Comparison of ENCODE assay signal across 13 cellular contexts in the genomic region with DNA sequence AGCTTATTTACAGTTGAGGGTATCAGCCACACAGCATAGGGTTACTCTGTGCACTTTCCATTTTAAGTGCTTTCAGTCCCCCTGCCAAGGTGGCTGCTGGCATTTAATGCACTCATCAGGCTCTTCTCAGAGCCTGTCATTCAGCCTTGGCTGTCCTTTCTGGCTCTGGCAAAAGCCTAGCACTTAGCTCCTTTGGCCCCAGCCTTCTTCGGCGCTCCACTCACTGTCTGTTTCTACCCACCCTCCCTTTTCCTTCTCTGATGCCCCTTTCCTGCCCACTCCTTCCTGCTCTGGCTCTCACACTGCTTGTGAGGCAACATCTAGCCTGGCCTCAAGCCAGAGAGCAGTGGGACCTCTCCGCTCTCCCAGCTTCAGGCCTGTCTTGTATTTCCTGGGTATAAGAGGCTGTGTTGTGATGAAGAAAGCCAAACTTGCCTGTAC.
DNase-seq lines count a peak whose midpoint lies in the region; ATAC-seq, FAIRE-seq and TF ChIP-seq lines count a peak whose summit lies in the region.
"Had no signal": no experiment of that assay in that cellular context is flagged by ENCODE, and none has a peak within 500 bp of the region (broad histone marks: within the 10 kb centered on the region; RNA-seq: fewer than 3 reads in every experiment).

No MANE protein-coding gene starts in this region.

- H3K4me2 ChIP-seq in MM.1S (ENCODE audit: low read depth, low read length), result no peak overlapping the region

- H3K9me3 Mint-ChIP-seq in nephron progenitor cell, result no peaks in the 10 kb centered on the region
- H3K9me3 Mint-ChIP-seq: T-helper 2 cell treated with Interferon-gamma antibody and Interleukin-4, amounts not matched to agents 5 μg/mL and 100 μg/mL, for 36 hours had no signal

- POLR2A ChIA-PET in GM10248 (lab: Yijun Ruan, JAX), result no interaction called here

- DNase-seq in MM.1S, result peak; percentile 46
- DNase-seq in cardiac fibroblast (ENCODE audit: low read depth in 2 of 2), result peak; percentile 45 to 95
- peak; percentile 79 for DNase-seq in lower lobe of right lung
- DNase-seq in urothelium cell line (ENCODE audit: low spot score), result no peak
- DNase-seq in nephron progenitor cell, result no peak
- DNase-seq in GM10248 (ENCODE audit: extremely low spot score), result no peak
- DNase-seq in NCI-H446 treated with DMSO at 0.1 percent for 48 hours (lab: John Stamatoyannopoulos, UW), result no peak
- DNase-seq: BE2C; stimulated activated CD4-positive, alpha-beta T cell treated with anti-CD3 and anti-CD28 coated beads, Interleukin-4, amount 100 ng/mL, for 1 hour had no signal

- FAIRE-seq in urothelium cell line (lab: Jason Lieb, UNC), result no peak
- FAIRE-seq: GM18507 had no signal

- peaks cover 25% of the 10 kb centered on the region for H3K4me1 Mint-ChIP-seq in nephron progenitor cell

- H3K79me2 ChIP-seq in ACC112 (ENCODE audit: control insufficient read depth, insufficient read depth, low read length, unreplicated experiment) (no peaks in the 10 kb centered on the region), MM.1S (ENCODE audit: low read length) (no peaks in the 10 kb centered on the region)

- H3K4me1 ChIP-seq in ACC112 (ENCODE audit: control insufficient read depth, insufficient read depth, low read length, unreplicated experiment), result peaks cover 25% of the 10 kb centered on the region
- H3K4me1 ChIP-seq in MM.1S (ENCODE audit: low read length), result peaks cover 8% of the 10 kb centered on the region; the same call in 1 of the 2 replicates
- peaks cover 24% of the 10 kb centered on the region for H3K4me1 ChIP-seq in lower lobe of right lung
- H3K4me1 ChIP-seq: BE2C, HAP-1 had no signal

- H3K4me3 Mint-ChIP-seq in nephron progenitor cell, result no peak overlapping the region
- H3K4me3 Mint-ChIP-seq: T-helper 2 cell treated with Interferon-gamma antibody and Interleukin-4, amounts not matched to agents 5 μg/mL and 100 μg/mL, for 36 hours had no signal

- no peak overlapping the region for H3K9ac ChIP-seq in MM.1S (ENCODE audit: low read length)

- TF ChIP-seq CTCF in MM.1S (IDR thresholded peaks at IDR 0.05; ENCODE audit: low read length), result no peak
- no peak for TF ChIP-seq CTCF in cardiac fibroblast (IDR thresholded peaks at IDR 0.05; ENCODE audit: low read depth, low read length)
- TF ChIP-seq CTCF in lower lobe of right lung (IDR thresholded peaks at IDR 0.05), result no peak
- TF ChIP-seq CTCF in nephron progenitor cell (IDR thresholded peaks at IDR 0.05), result no peak
- TF ChIP-seq CTCF in GM10248 (IDR thresholded peaks at IDR 0.05; ENCODE audit: control extremely low read depth, extremely low read depth, low read depth, missing control alignments), result no peak

- CTCF ChIA-PET in GM10248 (lab: Yijun Ruan, JAX), result no interaction called here

- no peaks in the 10 kb centered on the region for H3F3A ChIP-seq in MM.1S (ENCODE audit: insufficient read depth, low read length)

- H3K27me3 Mint-ChIP-seq in nephron progenitor cell (ENCODE audit: low read depth, poor library complexity), result peaks cover 7% of the 10 kb centered on the region

- peak; percentile 81 to 91 for ATAC-seq in lower lobe of right lung

- H3K9me3 ChIP-seq in MM.1S (replicated peaks; ENCODE audit: insufficient read depth, low read length), result no peaks in the 10 kb centered on the region
- no peaks in the 10 kb centered on the region for H3K9me3 ChIP-seq in lower lobe of right lung
- H3K9me3 ChIP-seq: BE2C, HAP-1 had no signal

- H3K27me3 ChIP-seq in ACC112 (ENCODE audit: insufficient read depth, low read length) (no peaks in the 10 kb centered on the region), MM.1S (replicated peaks; ENCODE audit: insufficient read depth, low read length) (no peaks in the 10 kb centered on the region), lower lobe of right lung (ENCODE audit: low read depth) (no peaks in the 10 kb centered on the region)

- H3K36me3 Mint-ChIP-seq in nephron progenitor cell (ENCODE audit: low read depth), result no peaks in the 10 kb centered on the region

- H4K20me1 ChIP-seq in MM.1S (ENCODE audit: insufficient read depth, low read length), result no peaks in the 10 kb centered on the region

- no peaks in the 10 kb centered on the region for H3K36me3 ChIP-seq in ACC112 (ENCODE audit: insufficient read depth, low read length)
- H3K36me3 ChIP-seq in MM.1S (replicated peaks; ENCODE audit: insufficient read depth, low read length), result no peaks in the 10 kb centered on the region
- no peaks in the 10 kb centered on the region for H3K36me3 ChIP-seq in lower lobe of right lung
- H3K36me3 ChIP-seq: BE2C, HAP-1 had no signal

- peak overlapping the region; percentile 55 for H3K27ac ChIP-seq in ACC112 (ENCODE audit: low read depth, low read length)
- no peak overlapping the region for H3K27ac ChIP-seq in MM.1S (ENCODE audit: low read length)
- H3K27ac ChIP-seq in lower lobe of right lung, result no peak overlapping the region

- no peaks in the 10 kb centered on the region for H3K9me2 ChIP-seq in MM.1S (replicated peaks; ENCODE audit: insufficient read depth, low read length)

- H2AFZ ChIP-seq in ACC112 (ENCODE audit: low read length, unreplicated experiment) (no peak overlapping the region), MM.1S (ENCODE audit: low read length) (no peak overlapping the region)

- no peak overlapping the region for H3K4me3 ChIP-seq in ACC112 (ENCODE audit: low read depth, low read length)
- H3K4me3 ChIP-seq in MM.1S (ENCODE audit: low read length), result no peak overlapping the region
- no peak overlapping the region for H3K4me3 ChIP-seq in cardiac fibroblast (replicated peaks in 1 of 2; ENCODE audit: low read depth in 2 of 2, low read length in 2 of 2)
- H3K4me3 ChIP-seq in lower lobe of right lung, result no peak overlapping the region
- H3K4me3 ChIP-seq: HAP-1 had no signal

- H3K27ac Mint-ChIP-seq in nephron progenitor cell, result no peak overlapping the region
- H3K27ac Mint-ChIP-seq: T-helper 2 cell treated with Interferon-gamma antibody and Interleukin-4, amounts not matched to agents 5 μg/mL and 100 μg/mL, for 36 hours had no signal

- intact Hi-C loops in lower lobe of right lung (cut with DNase I), result no loop called here

Comparison
In these comparisons a context has a peak if more than half of its experiments do, and no peak if none do; other contexts are left out.
1. DNase-seq: peak in MM.1S (single experiment), cardiac fibroblast (2 of 2) and lower lobe of right lung (single experiment); none in urothelium cell line (single experiment), nephron progenitor cell (single experiment), GM10248 (single experiment) and NCI-H446 treated with DMSO at 0.1 percent for 48 hours (single experiment).